Comparison of ENCODE assay signal across 13 cellular contexts in the genomic region with DNA sequence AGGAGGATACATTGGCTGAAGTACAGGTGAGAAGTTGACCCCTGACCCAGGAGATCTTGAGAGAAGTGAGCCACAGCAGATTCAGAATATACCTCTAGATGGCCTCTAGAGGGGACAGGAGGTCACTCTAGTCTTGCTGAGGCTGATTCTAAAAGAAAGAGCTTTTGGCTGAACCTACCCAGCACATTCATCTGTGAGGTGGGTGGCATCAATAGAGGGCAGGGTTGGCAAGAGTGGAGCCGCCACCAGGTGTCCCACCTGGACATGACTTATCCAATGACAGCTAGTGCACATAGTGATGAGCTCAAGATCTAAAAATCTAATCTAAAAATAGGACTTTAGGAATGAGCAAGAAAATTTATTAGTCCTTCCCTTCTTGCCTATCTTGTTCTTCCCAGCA. TPM values are rescaled to one million over a fixed set of nuclear protein-coding genes. Genes with fewer than 3 reads are reported as not detected.
A peak's percentile ranks its signal among the peaks of the same experiment; 100 is the strongest.
DNase-seq lines count a peak whose midpoint lies in the region; ATAC-seq and TF ChIP-seq lines count a peak whose summit lies in the region.
"Had no signal": no experiment of that assay in that cellular context is flagged by ENCODE, and none has a peak within 500 bp of the region (broad histone marks: within the 10 kb centered on the region; RNA-seq: fewer than 3 reads in every experiment).

No MANE protein-coding gene starts in this region.

- H3K27me3 ChIP-seq in Loucy (ENCODE audit: insufficient read depth, low read length, poor library complexity, severe bottlenecking), result no peaks in the 10 kb centered on the region
- H3K27me3 ChIP-seq: cardiac muscle cell had no signal

- no peak overlapping the region for H3K4me2 ChIP-seq in Loucy (ENCODE audit: low read depth, low read length, poor library complexity, severe bottlenecking)

- POLR2A ChIA-PET in activated CD4-positive, alpha-beta T cell treated with anti-CD3 and anti-CD28 coated beads for 36 hours (lab: Charles Lee), result no interaction called here

- CTCF ChIA-PET in activated CD4-positive, alpha-beta T cell treated with anti-CD3 and anti-CD28 coated beads for 36 hours (lab: Charles Lee), result no interaction called here

- H4K20me1 ChIP-seq in Loucy (ENCODE audit: insufficient read depth, low read length, poor library complexity, severe bottlenecking), result no peaks in the 10 kb centered on the region

- DNase-seq in activated CD4-positive, alpha-beta T cell treated with anti-CD3 and anti-CD28 coated beads for 36 hours, result peak; percentile 12
- no peak for DNase-seq in activated CD4-positive, alpha-beta T cell treated with anti-CD3 and anti-CD28 coated beads for 4 hours
- DNase-seq in cerebellum (ENCODE audit: low spot score) (peak; percentile 8), progenitor cell of endocrine pancreas (ENCODE audit: low spot score, unreplicated experiment) (no peak), mesenteric fat pad (ENCODE audit: low spot score) (no peak), DMS 273 (lab: John Stamatoyannopoulos, UW; ENCODE audit: unreplicated experiment) (no peak), NCI-H2227 (lab: John Stamatoyannopoulos, UW; ENCODE audit: unreplicated experiment) (no peak)
- DNase-seq: activated B cell treated with CpG ODN at 0.5 μM for 24 hours, NCI-H1417 treated with DMSO at 0.1 percent for 48 hours had no signal

- no peaks in the 10 kb centered on the region for H3K36me3 Mint-ChIP-seq in activated CD4-positive, alpha-beta T cell treated with anti-CD3 and anti-CD28 coated beads for 36 hours (ENCODE audit: low read depth)
- H3K36me3 Mint-ChIP-seq in progenitor cell of endocrine pancreas (ENCODE audit: insufficient read depth), result no peaks in the 10 kb centered on the region

- no peak overlapping the region for H3K4me3 ChIP-seq in Loucy (ENCODE audit: low read length, poor library complexity, severe bottlenecking)
- H3K4me3 ChIP-seq: cardiac muscle cell had no signal

- ATAC-seq in activated CD4-positive, alpha-beta T cell treated with anti-CD3 and anti-CD28 coated beads for 36 hours, result no peak
- ATAC-seq: Panc1 had no signal

- no peak overlapping the region for H3K4me3 Mint-ChIP-seq in activated CD4-positive, alpha-beta T cell treated with anti-CD3 and anti-CD28 coated beads for 36 hours
- H3K4me3 Mint-ChIP-seq in progenitor cell of endocrine pancreas (ENCODE audit: low read depth), result no peak overlapping the region
- H3K4me3 Mint-ChIP-seq: activated B cell treated with CpG ODN at 0.5 μM for 24 hours; stimulated activated naive CD8-positive, alpha-beta T cell treated with anti-CD3 and anti-CD28 coated beads, Interleukin-15, Interleukin-2, amounts not matched to agents 100 ng/mL and 50 ng/mL, for 24 hours had no signal

- TF ChIP-seq CTCF in Loucy (conservative IDR thresholded peaks at IDR 0.05; ENCODE audit: low read length), result peak; percentile 60
- peak; percentile 12 for TF ChIP-seq CTCF in progenitor cell of endocrine pancreas (IDR thresholded peaks at IDR 0.05; ENCODE audit: unreplicated experiment)

- intact Hi-C loops in activated CD4-positive, alpha-beta T cell treated with anti-CD3 and anti-CD28 coated beads for 36 hours (cut with DNase I, micrococcal nuclease), result loop anchor here in 1 of 2 experiments (10.0 kb wide), 2 partner anchors 62 to 208 kb away; no protein-coding TSS in a partner anchor

- H2AFZ ChIP-seq in Loucy (ENCODE audit: low read length), result no peak overlapping the region

- no peak overlapping the region for H3K9ac ChIP-seq in Loucy (ENCODE audit: low read depth, low read length, poor library complexity, severe bottlenecking)

- no peaks in the 10 kb centered on the region for H3K4me1 Mint-ChIP-seq in activated CD4-positive, alpha-beta T cell treated with anti-CD3 and anti-CD28 coated beads for 36 hours
- H3K4me1 Mint-ChIP-seq in progenitor cell of endocrine pancreas (ENCODE audit: low read depth), result peaks cover 10% of the 10 kb centered on the region

- H3K4me1 ChIP-seq in Loucy (ENCODE audit: insufficient read depth, low read length, poor library complexity, severe bottlenecking), result peaks cover 47% of the 10 kb centered on the region

- H3F3A ChIP-seq in Loucy (ENCODE audit: low read depth), result no peaks in the 10 kb centered on the region

- no peaks in the 10 kb centered on the region for H3K9me3 ChIP-seq in Loucy (ENCODE audit: insufficient read depth, low read depth, low read length)

- no peaks in the 10 kb centered on the region for H3K36me3 ChIP-seq in Loucy (ENCODE audit: insufficient read depth, low read length)
- H3K36me3 ChIP-seq: cardiac muscle cell had no signal

- peaks cover 2% of the 10 kb centered on the region for H3K27me3 Mint-ChIP-seq in activated CD4-positive, alpha-beta T cell treated with anti-CD3 and anti-CD28 coated beads for 36 hours
- H3K27me3 Mint-ChIP-seq in progenitor cell of endocrine pancreas, result peaks cover 14% of the 10 kb centered on the region

- no peaks in the 10 kb centered on the region for H3K9me3 Mint-ChIP-seq in activated CD4-positive, alpha-beta T cell treated with anti-CD3 and anti-CD28 coated beads for 36 hours (ENCODE audit: low read depth)
- H3K9me3 Mint-ChIP-seq in progenitor cell of endocrine pancreas (ENCODE audit: low read depth), result peaks cover 6% of the 10 kb centered on the region
- H3K9me3 Mint-ChIP-seq: activated B cell treated with CpG ODN at 0.5 μM for 24 hours; stimulated activated naive CD8-positive, alpha-beta T cell treated with anti-CD3 and anti-CD28 coated beads, Interleukin-15, Interleukin-2, amounts not matched to agents 100 ng/mL and 50 ng/mL, for 24 hours had no signal

- no peak overlapping the region for H3K27ac Mint-ChIP-seq in activated CD4-positive, alpha-beta T cell treated with anti-CD3 and anti-CD28 coated beads for 36 hours
- H3K27ac Mint-ChIP-seq in progenitor cell of endocrine pancreas, result no peak overlapping the region
- H3K27ac Mint-ChIP-seq: activated B cell treated with CpG ODN at 0.5 μM for 24 hours; stimulated activated naive CD8-positive, alpha-beta T cell treated with anti-CD3 and anti-CD28 coated beads, Interleukin-15, Interleukin-2, amounts not matched to agents 100 ng/mL and 50 ng/mL, for 24 hours had no signal

- H3K79me2 ChIP-seq in Loucy (ENCODE audit: insufficient read depth, low read length), result no peaks in the 10 kb centered on the region

- H3K9me2 ChIP-seq in Loucy (replicated peaks; ENCODE audit: low read depth, low read length), result no peaks in the 10 kb centered on the region

RNA-seq across cellular contexts. Expression of a gene that starts 51.6 kb away (rescaled TPM):
- not detected for total RNA-seq in activated CD4-positive, alpha-beta T cell treated with anti-CD3 and anti-CD28 coated beads for 36 hours
- total RNA-seq in cerebellum, result 1.00 TPM
- total RNA-seq in progenitor cell of endocrine pancreas, result not detected in 2 replicates
- 8.0 TPM for total RNA-seq in mesenteric fat pad

RNA-seq across cellular contexts. Expression of a gene that starts 54.6 kb away (rescaled TPM):
- not detected for total RNA-seq in activated CD4-positive, alpha-beta T cell treated with anti-CD3 and anti-CD28 coated beads for 36 hours
- total RNA-seq in cerebellum (1.2 TPM), progenitor cell of endocrine pancreas (0.12 and 0.18 TPM in 2 replicates), mesenteric fat pad (194 TPM)
- total RNA-seq: activated B cell treated with CpG ODN at 0.5 μM for 24 hours had no signal

Comparison
In these comparisons a context has a peak if more than half of its experiments do, and no peak if none do; other contexts are left out.
1. DNase-seq: peak in activated CD4-positive, alpha-beta T cell treated with anti-CD3 and anti-CD28 coated beads for 36 hours (single experiment) and cerebellum (single experiment); none in activated CD4-positive, alpha-beta T cell treated with anti-CD3 and anti-CD28 coated beads for 4 hours (0 of 2), progenitor cell of endocrine pancreas (single experiment), mesenteric fat pad (single experiment), DMS 273 (single experiment) and NCI-H2227 (single experiment).
2. RNA of a gene that starts 54.6 kb away (total RNA-seq): 194 TPM in mesenteric fat pad (single experiment); 1.2 TPM in cerebellum (single experiment), 0.12 to 0.18 TPM in progenitor cell of endocrine pancreas and not detected in activated CD4-positive, alpha-beta T cell treated with anti-CD3 and anti-CD28 coated beads for 36 hours; every median in the first group is over 10 times any median in the second.